Comparison of ENCODE assay signal across 1 cellular context in genomic region chr15:83319771-83320170, GRCh38.
TF ChIP-seq lines count a peak whose summit lies in the region.

No MANE protein-coding gene starts in this region.

TF ChIP-seq in GM23338, 12 proteins besides CTCF, POLR2A, EP300 and RAD21:
- no peak for TF ChIP-seq ZNF462 (CRISPR knock-in tag; IDR thresholded peaks at IDR 0.05)
TF ChIP-seq in GM23338: peak in this region for 0.
